Comparison of ENCODE assay signal across 8 cellular contexts in the genomic region with DNA sequence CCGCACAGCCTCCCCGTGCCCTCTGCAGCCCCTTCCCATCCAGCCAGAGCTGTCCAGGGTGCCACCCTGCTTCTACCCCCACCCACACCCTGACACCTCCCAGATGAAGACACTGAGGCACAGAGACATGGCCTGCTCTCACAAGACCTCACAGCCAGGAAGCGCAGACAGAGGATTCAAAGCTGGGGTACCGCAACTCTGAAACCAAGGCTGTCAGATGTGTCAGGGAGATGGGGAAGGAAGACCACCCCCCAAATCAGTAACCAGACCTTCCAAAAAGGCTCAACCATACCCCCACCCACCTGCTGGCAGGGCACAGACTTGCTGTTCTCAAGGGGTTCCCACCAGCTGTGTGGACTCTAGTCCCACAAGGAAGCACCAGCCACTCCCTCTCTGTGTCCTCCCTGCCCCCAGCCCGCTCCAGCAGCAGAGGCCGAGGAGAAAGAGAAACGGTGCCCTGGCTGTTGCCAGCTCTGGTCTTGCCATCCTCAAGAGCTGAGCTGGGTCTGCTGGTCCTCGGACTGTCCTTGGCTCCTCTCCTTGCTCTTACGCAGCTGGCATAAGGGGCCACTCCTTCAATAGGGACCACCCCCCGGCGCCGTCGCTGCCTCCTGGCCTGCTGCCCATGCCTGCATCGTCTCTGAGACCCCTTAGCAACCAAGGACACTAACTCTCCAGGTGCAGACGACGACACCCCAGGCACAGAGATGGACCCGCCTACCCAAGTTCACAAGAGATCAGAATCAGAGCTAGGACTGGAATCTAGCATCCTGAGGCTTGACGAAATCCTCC. TPM values are rescaled to one million over a fixed set of nuclear protein-coding genes. Genes with fewer than 3 reads are reported as not detected.
A peak's percentile ranks its signal among the peaks of the same experiment; 100 is the strongest.
DNase-seq lines count a peak whose midpoint lies in the region; ATAC-seq and TF ChIP-seq lines count a peak whose summit lies in the region.

No MANE protein-coding gene starts in this region.

- no peak for TF ChIP-seq CTCF in neutrophil (IDR thresholded peaks at IDR 0.05)

- H3K4me3 ChIP-seq in GM08714 (ENCODE audit: low read length) = peak overlapping the region; percentile 71
- peak overlapping the region; percentile 48 for H3K4me3 ChIP-seq in SJSA1
- H3K4me3 ChIP-seq in esophagus (ENCODE audit: low read depth in 1 of 2, low read length in 2 of 2) = peak overlapping the region; percentile 32 to 63
- peak overlapping the region; percentile 77 to 80 for H3K4me3 ChIP-seq in neutrophil (ENCODE audit: low read depth in 1 of 2, low read length in 1 of 2)

- H3K9me3 ChIP-seq in SJSA1 (replicated peaks) (no peaks in the 10 kb centered on the region), esophagus (ENCODE audit: control insufficient read depth in 2 of 2, insufficient read depth in 1 of 2, low read depth in 1 of 2, low read length in 1 of 2) (no peaks in the 10 kb centered on the region), neutrophil (no peaks in the 10 kb centered on the region)

- H3K27ac ChIP-seq in SJSA1 = peak overlapping the region; percentile 67
- peak overlapping the region; percentile 88 to 93 for H3K27ac ChIP-seq in esophagus (ENCODE audit: low read depth in 2 of 2, low read length in 1 of 2)
- H3K27ac ChIP-seq in neutrophil = peak overlapping the region; percentile 98

- WGBS in esophagus, 2 donors = 34 to 35% methylated on average over 18 of the region's 18 CpGs

- H3K36me3 ChIP-seq in SJSA1 = 0 out of 2 replicates have a peak, but pooled peaks cover 8% of the 10 kb centered on the region
- H3K36me3 ChIP-seq in esophagus (ENCODE audit: control insufficient read depth in 2 of 2, insufficient read depth in 2 of 2, low read length in 1 of 2) = peaks cover 0 to 2% of the 10 kb centered on the region in 2 donors
- peaks cover 38% of the 10 kb centered on the region for H3K36me3 ChIP-seq in neutrophil

- DNase-seq in SJSA1 (ENCODE audit: low read depth in 1 of 2, low spot score in 2 of 2) (peak in 1 of 2 experiments; percentile 3), islet precursor cell (no peak), foreskin melanocyte (no peak), kidney tubule cell (ENCODE audit: low spot score) (no peak)

- no peak for ATAC-seq in HG03571 (IDR thresholded peaks at IDR 0.05; ENCODE audit: unreplicated experiment)

- H3K4me1 ChIP-seq in SJSA1 (replicated peaks) (peaks cover 44% of the 10 kb centered on the region), esophagus (ENCODE audit: control insufficient read depth in 2 of 2, insufficient read depth in 2 of 2, low read length in 1 of 2) (peaks cover 4 to 12% of the 10 kb centered on the region in 2 donors), neutrophil (ENCODE audit: control insufficient read depth in 1 of 2, insufficient read depth in 1 of 2, low read depth in 1 of 2, low read length in 1 of 2) (peaks cover 74 to 93% of the 10 kb centered on the region in 2 experiments)

- no peaks in the 10 kb centered on the region for H3K27me3 ChIP-seq in SJSA1 (replicated peaks)
- H3K27me3 ChIP-seq in esophagus (ENCODE audit: control insufficient read depth in 1 of 2, insufficient read depth in 2 of 2, low read length in 2 of 2) = no peaks in the 10 kb centered on the region
- H3K27me3 ChIP-seq in neutrophil = no peaks in the 10 kb centered on the region

RNA-seq across cellular contexts. Expression of gene AKNA, which starts 0.7 kb away (rescaled TPM):
- 0.47 and 4.8 TPM in 2 replicates for total RNA-seq in SJSA1 (2014; rRNA removed; shearing (Covaris generic))
- polyA plus RNA-seq in esophagus = 1 to 10 TPM; 5.8 to 8.3 TPM

RNA-seq across cellular contexts. Expression of gene ORM2, which starts 57.4 kb away (rescaled TPM):
- total RNA-seq in SJSA1 (2014; rRNA removed; shearing (Covaris generic)) = not detected in 2 replicates
- under 1 TPM in 1 of 2 donors, not detected in 1; 0.12 TPM for polyA plus RNA-seq in esophagus
